ENCODE assay signal across 8 cellular contexts in the genomic region with DNA sequence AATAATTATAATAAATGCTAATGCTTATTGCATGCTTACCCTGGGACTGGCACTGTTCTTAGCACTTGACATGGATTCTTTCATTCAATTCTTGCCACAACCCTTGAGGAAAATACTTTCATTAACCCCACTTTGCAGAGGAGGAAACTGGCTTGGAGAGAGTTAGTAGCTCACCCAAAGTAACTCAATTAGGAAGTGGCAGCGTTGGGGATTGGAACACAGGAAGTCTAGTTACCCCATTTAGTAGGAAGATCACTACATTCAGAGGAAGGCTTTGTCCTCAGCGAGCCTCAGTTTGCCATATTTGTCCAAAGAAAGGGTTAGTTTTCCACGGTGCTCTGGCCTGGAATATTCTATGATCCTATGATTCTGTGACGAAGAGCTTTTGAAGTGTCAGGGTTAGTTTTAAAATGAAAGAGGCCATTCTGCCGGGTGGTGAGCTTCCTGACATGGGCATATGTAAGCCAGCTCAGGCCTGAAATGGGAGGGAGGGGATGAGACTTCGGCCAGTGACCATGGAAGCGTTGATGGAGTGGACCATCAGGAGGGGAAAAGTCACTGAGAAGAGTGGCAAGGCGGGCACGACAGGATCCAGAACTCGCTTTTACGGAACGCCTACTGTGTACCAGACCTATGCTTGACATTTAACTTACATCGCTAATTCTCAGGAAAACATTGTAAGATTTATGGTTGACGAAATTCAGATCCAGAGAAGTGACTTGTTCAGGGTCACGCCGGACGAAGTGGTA. TPM values are rescaled to one million over a fixed set of nuclear protein-coding genes. Genes with fewer than 3 reads are reported as not detected.
DNase-seq lines count a peak whose midpoint lies in the region; ATAC-seq, FAIRE-seq and TF ChIP-seq lines count a peak whose summit lies in the region.

No MANE protein-coding gene starts in this region.

- TF ChIP-seq CTCF in GM06990 (IDR thresholded peaks at IDR 0.05; ENCODE audit: insufficient read depth, low read length, poor library complexity, severe bottlenecking), result no peak
- no peak for TF ChIP-seq CTCF in OCI-LY1 (IDR thresholded peaks at IDR 0.05; ENCODE audit: low read length)
- no peak for TF ChIP-seq CTCF in endothelial cell of umbilical vein (IDR thresholded peaks at IDR 0.05; ENCODE audit: extremely low read depth in 1 of 2, insufficient read depth in 1 of 2, low read depth in 1 of 2, low read length in 2 of 2)
- TF ChIP-seq CTCF in omental fat pad (IDR thresholded peaks at IDR 0.05), result no peak

- H4K12ac ChIP-seq in trophoblast cell (ENCODE audit: low read depth, low read length), result no peak overlapping the region

- H3K4ac ChIP-seq in trophoblast cell (ENCODE audit: low read depth, low read length), result no peak overlapping the region

- TF ChIP-seq POLR2A in endothelial cell of umbilical vein (IDR thresholded peaks at IDR 0.05; ENCODE audit: low read depth, low read length), result no peak

- H3K4me1 ChIP-seq in OCI-LY1 (ENCODE audit: insufficient read depth, low read length, severe bottlenecking), result peaks cover 65% of the 10 kb centered on the region
- peaks cover 28% of the 10 kb centered on the region for H3K4me1 ChIP-seq in endothelial cell of umbilical vein (ENCODE audit: control insufficient read depth, extremely low read depth, insufficient read depth, low read length)
- peaks cover 18 to 32% of the 10 kb centered on the region in 2 experiments for H3K4me1 ChIP-seq in trophoblast cell (ENCODE audit: control insufficient read depth in 1 of 2, insufficient read depth in 2 of 2, low read length in 2 of 2)

- peak overlapping the region; percentile 3; the same call in 1 of the 2 replicates for H2AFZ ChIP-seq in OCI-LY1 (ENCODE audit: low read length)
- no peak overlapping the region for H2AFZ ChIP-seq in endothelial cell of umbilical vein (ENCODE audit: low read depth, low read length)
- H2AFZ ChIP-seq in trophoblast cell (ENCODE audit: insufficient read depth, low read length, poor library complexity), result peak overlapping the region; percentile 66

- dilution Hi-C loops in endothelial cell of umbilical vein (cut with MboI; ENCODE audit: extremely low pct_ligation_motif_present, low sequenced_read_pairs), result no loop called here

- no peak for FAIRE-seq in endothelial cell of umbilical vein (lab: Jason Lieb, UNC)

- DNase-seq in GM06990 (ENCODE audit: extremely low read depth, insufficient read length) (no peak), endothelial cell of umbilical vein (ENCODE audit: low read depth, low spot score) (no peak), trophoblast cell (no peak), NOMO-1 treated with DMSO at 0.1 percent for 48 hours (lab: John Stamatoyannopoulos, UW; ENCODE audit: unreplicated experiment) (no peak), omental fat pad (ENCODE audit: low spot score) (no peak), kidney glomerular epithelial cell (lab: John Stamatoyannopoulos, UW) (no peak)

- H3K23ac ChIP-seq in trophoblast cell (ENCODE audit: low read length), result no peak overlapping the region

- H3K18ac ChIP-seq in trophoblast cell (ENCODE audit: low read length), result no peak overlapping the region

- H2BK120ac ChIP-seq in trophoblast cell (ENCODE audit: insufficient read depth, low read length, poor library complexity), result no peak overlapping the region

- H3K14ac ChIP-seq in trophoblast cell (ENCODE audit: low read length), result no peak overlapping the region

- H2BK5ac ChIP-seq in trophoblast cell (ENCODE audit: low read depth, low read length, poor library complexity), result no peak overlapping the region

- POLR2A ChIA-PET in endothelial cell of umbilical vein (lab: Charles Lee), result interaction anchor here (0.5 kb wide), 1 partner anchor 236 kb away, joined by 4 read pairs; no protein-coding TSS in a partner anchor

- H2BK12ac ChIP-seq in trophoblast cell (ENCODE audit: low read length), result peak overlapping the region; percentile 2

- peak overlapping the region; percentile 93 for H3K4me3 ChIP-seq in GM06990 (replicated peaks; ENCODE audit: low read depth, low read length)
- H3K4me3 ChIP-seq in OCI-LY1 (ENCODE audit: low read depth, low read length, poor library complexity, severe bottlenecking), result peak overlapping the region; percentile 90
- H3K4me3 ChIP-seq in endothelial cell of umbilical vein (replicated peaks in 1 of 3; ENCODE audit: insufficient read depth in 1 of 3, low read depth in 1 of 3, low read length in 3 of 3), result no peak overlapping the region
- peak overlapping the region; percentile 66 for H3K4me3 ChIP-seq in trophoblast cell (ENCODE audit: low read depth, low read length)

- ATAC-seq in omental fat pad (ENCODE audit: low FRiP score) (no peak), HG03565 (IDR thresholded peaks at IDR 0.05; ENCODE audit: unreplicated experiment) (no peak)

- H3K27me3 ChIP-seq in GM06990 (replicated peaks; ENCODE audit: control insufficient read depth, insufficient read depth, low read length) (no peaks in the 10 kb centered on the region), OCI-LY1 (ENCODE audit: insufficient read depth, low read length) (no peaks in the 10 kb centered on the region), endothelial cell of umbilical vein (ENCODE audit: control insufficient read depth in 2 of 2, insufficient read depth in 2 of 2, low read length in 2 of 2) (no peaks in the 10 kb centered on the region), trophoblast cell (ENCODE audit: insufficient read depth, low read length) (no peaks in the 10 kb centered on the region)

- H3K79me1 ChIP-seq in trophoblast cell (ENCODE audit: low read length), result peaks cover 12% of the 10 kb centered on the region

- H3K27ac ChIP-seq in OCI-LY1 (ENCODE audit: low read depth, low read length, poor library complexity, severe bottlenecking) (peak overlapping the region; percentile 98), endothelial cell of umbilical vein (ENCODE audit: insufficient read depth, low read depth, low read length) (no peak overlapping the region), trophoblast cell (ENCODE audit: low read depth, low read length) (no peak overlapping the region)

- H3F3A ChIP-seq in OCI-LY1 (ENCODE audit: insufficient read depth, low read length), result peaks cover 10% of the 10 kb centered on the region; the same call in 1 of the 2 replicates

- H3K9me3 ChIP-seq in OCI-LY1 (ENCODE audit: low read length), result no peaks in the 10 kb centered on the region
- no peaks in the 10 kb centered on the region for H3K9me3 ChIP-seq in endothelial cell of umbilical vein (replicated peaks; ENCODE audit: control insufficient read depth, insufficient read depth, low read length)
- no peaks in the 10 kb centered on the region for H3K9me3 ChIP-seq in trophoblast cell (ENCODE audit: insufficient read depth, low read depth, low read length)

- no TSS peak for BruUV-seq in endothelial cell of umbilical vein (replicated peaks; lab: Mats Ljungman, UMichigan)

- intact Hi-C loops in endothelial cell of umbilical vein (cut with micrococcal nuclease), result loop anchor here (1.0 kb wide), 2 partner anchors 41 to 238 kb away; no protein-coding TSS in a partner anchor

- no peaks in the 10 kb centered on the region for H4K20me1 ChIP-seq in OCI-LY1 (ENCODE audit: insufficient read depth, low read length)
- H4K20me1 ChIP-seq in endothelial cell of umbilical vein (replicated peaks; ENCODE audit: control insufficient read depth, extremely low read depth, insufficient read depth, low read length), result no peaks in the 10 kb centered on the region

- H3K36me3 ChIP-seq in GM06990 (ENCODE audit: control insufficient read depth, insufficient read depth, low read length), result no peaks in the 10 kb centered on the region
- H3K36me3 ChIP-seq in OCI-LY1 (ENCODE audit: insufficient read depth, low read length), result no peaks in the 10 kb centered on the region; the same call in 1 of the 2 replicates
- peaks cover 0 to 2% of the 10 kb centered on the region in 2 experiments for H3K36me3 ChIP-seq in endothelial cell of umbilical vein (ENCODE audit: control insufficient read depth in 2 of 2, extremely low read depth in 1 of 2, insufficient read depth in 2 of 2, low read length in 2 of 2)
- H3K36me3 ChIP-seq in trophoblast cell (ENCODE audit: control insufficient read depth in 1 of 2, insufficient read depth in 2 of 2, low read length in 2 of 2), result no peaks in the 10 kb centered on the region

- H3K4me2 ChIP-seq in OCI-LY1 (ENCODE audit: low read length) (peak overlapping the region; percentile 96), endothelial cell of umbilical vein (ENCODE audit: insufficient read depth, low read length) (peak overlapping the region; percentile 91), trophoblast cell (ENCODE audit: low read length) (peak overlapping the region; percentile 89)

- H3K79me2 ChIP-seq in OCI-LY1 (ENCODE audit: insufficient read depth, low read length), result 0 out of 2 replicates have a peak, but pooled peaks cover 7% of the 10 kb centered on the region
- H3K79me2 ChIP-seq in endothelial cell of umbilical vein (ENCODE audit: control insufficient read depth, insufficient read depth, low read length), result peaks cover 3% of the 10 kb centered on the region
- H3K79me2 ChIP-seq in trophoblast cell (ENCODE audit: control insufficient read depth, insufficient read depth, low read length, poor library complexity), result no peaks in the 10 kb centered on the region

- no peak overlapping the region for H4K91ac ChIP-seq in trophoblast cell (ENCODE audit: low read depth, low read length)

- no peaks in the 10 kb centered on the region for H3K9me1 ChIP-seq in endothelial cell of umbilical vein (replicated peaks; ENCODE audit: control insufficient read depth, extremely low read depth, insufficient read depth, low read length)

- H3K9me2 ChIP-seq in OCI-LY1 (ENCODE audit: low read depth, low read length), result no peaks in the 10 kb centered on the region

- no CpG with 5 or more reads among the region's 17 CpGs for WGBS in trophoblast cell (ENCODE audit: extremely low coverage, insufficient coverage, insufficient read length)

- no peak overlapping the region for H2AK5ac ChIP-seq in trophoblast cell (ENCODE audit: low read length)

- CTCF ChIA-PET in endothelial cell of umbilical vein (lab: Charles Lee), result no interaction called here

- peak overlapping the region; percentile 17 for H4K8ac ChIP-seq in trophoblast cell (ENCODE audit: low read depth, low read length)

- H3K9ac ChIP-seq in OCI-LY1 (ENCODE audit: low read length) (peak overlapping the region; percentile 93), endothelial cell of umbilical vein (replicated peaks; ENCODE audit: extremely low read depth, insufficient read depth, low read length) (no peak overlapping the region), trophoblast cell (ENCODE audit: low read length) (no peak overlapping the region)

RNA-seq across cellular contexts. Expression of gene EPB41, which starts 28.2 kb away (rescaled TPM):
- total RNA-seq in endothelial cell of umbilical vein (39.7 and 45.7 TPM in 2 replicates), omental fat pad (10 to 100 TPM; 28.8 to 57.6 (median 43.2) TPM)
- polyA plus RNA-seq in endothelial cell of umbilical vein, result 20.2 and 22.3 TPM in 2 replicates
- 22.4 and 23.7 TPM in 2 replicates for polyA plus RNA-seq in endothelial cell of umbilical vein (2011; cell fraction: cytosol; rRNA removed)
- polyA plus RNA-seq in endothelial cell of umbilical vein (2011; cell fraction: nucleus; rRNA removed), result 58.9 and 63.0 TPM in 2 replicates
- 16.3 and 16.4 TPM in 2 replicates for polyA plus RNA-seq in endothelial cell of umbilical vein (2012)
- polyA minus RNA-seq in endothelial cell of umbilical vein, result 58.5 and 75.6 TPM in 2 replicates
- 24.5 TPM for polyA minus RNA-seq in endothelial cell of umbilical vein (2011; cell fraction: cytosol; rRNA and poly(A)+ RNA removed)
- 79.0 and 100 TPM in 2 replicates for polyA minus RNA-seq in endothelial cell of umbilical vein (2011; cell fraction: nucleus; rRNA and poly(A)+ RNA removed)
- 28.3 and 29.8 TPM in 2 replicates for polyA plus RNA-seq in trophoblast cell (2013)

Comparison
In these comparisons a context has a peak if more than half of its experiments do, and no peak if none do; other contexts are left out.
1. H3K4me3 ChIP-seq: peak in GM06990 (single experiment), OCI-LY1 (single experiment) and trophoblast cell (single experiment); none in endothelial cell of umbilical vein (0 of 3).
2. Peak in every context shown above with its lines, with median percentiles within 50 percentile points of each other: H3K4me2 ChIP-seq.